In genomic region chr14:88005978-88006851, GRCh38 we compare ENCODE assay signal across 10 cellular contexts. TPM values are rescaled to one million over a fixed set of nuclear protein-coding genes. Genes with fewer than 3 reads are reported as not detected.
DNase-seq lines count a peak whose midpoint lies in the region; ATAC-seq and TF ChIP-seq lines count a peak whose summit lies in the region.
"Had no signal": no experiment of that assay in that cellular context is flagged by ENCODE, and none has a peak within 500 bp of the region (broad histone marks: within the 10 kb centered on the region; RNA-seq: fewer than 3 reads in every experiment).

No MANE protein-coding gene starts in this region.

- H3K4me3 Mint-ChIP-seq in stimulated activated naive B cell treated with anti-CD40 and anti-IgM and Interleukin-4, amounts not matched to agents 10 μg/mL and 1 μg/mL and 100 μg/mL, for 72 hours: peak overlapping the region; percentile 75 to 79

- H3K9me3 ChIP-seq in heart right ventricle: no peaks in the 10 kb centered on the region
- H3K9me3 ChIP-seq: adrenal gland had no signal

- intact Hi-C loops in heart right ventricle (cut with DNase I): no loop called here

- DNase-seq in activated CD8-positive, alpha-beta memory T cell treated with anti-CD3 and anti-CD28 coated beads for 4 hours (ENCODE audit: low read depth in 2 of 2): peak; percentile 38 to 59
- no peak for DNase-seq in activated CD8-positive, alpha-beta memory T cell treated with anti-CD3 and anti-CD28 coated beads for 24 hours
- DNase-seq in activated CD4-positive, alpha-beta T cell treated with anti-CD3 and anti-CD28 coated beads for 4 hours: peak; percentile 65 to 68
- DNase-seq in heart right ventricle (no peak), NCI-H146 treated with DMSO at 0.1 percent for 48 hours (lab: John Stamatoyannopoulos, UW; ENCODE audit: unreplicated experiment) (no peak), caudate nucleus (lab: John Stamatoyannopoulos, UW) (no peak)
- DNase-seq in stimulated activated naive B cell treated with anti-CD40 and anti-IgM and Interleukin-4, amounts not matched to agents 10 μg/mL and 1 μg/mL and 100 μg/mL, for 72 hours: peak; percentile 41

- peaks cover 0 to 2% of the 10 kb centered on the region in 2 donors for H3K9me3 Mint-ChIP-seq in stimulated activated naive B cell treated with anti-CD40 and anti-IgM and Interleukin-4, amounts not matched to agents 10 μg/mL and 1 μg/mL and 100 μg/mL, for 72 hours

- H3K27me3 ChIP-seq in heart right ventricle: no peaks in the 10 kb centered on the region
- H3K27me3 ChIP-seq: adrenal gland had no signal

- peaks cover 0 to 75% (median 0%) of the 10 kb centered on the region in 9 donors for H3K4me1 ChIP-seq in heart right ventricle
- H3K4me1 ChIP-seq: adrenal gland had no signal

- H3K27ac Mint-ChIP-seq in stimulated activated naive B cell treated with anti-CD40 and anti-IgM and Interleukin-4, amounts not matched to agents 10 μg/mL and 1 μg/mL and 100 μg/mL, for 72 hours: peak overlapping the region; percentile 91

- H3K36me3 Mint-ChIP-seq in stimulated activated naive B cell treated with anti-CD40 and anti-IgM and Interleukin-4, amounts not matched to agents 10 μg/mL and 1 μg/mL and 100 μg/mL, for 72 hours: peaks cover 11 to 21% of the 10 kb centered on the region in 2 donors

- WGBS in heart right ventricle, 2 donors: 88 to 89% methylated on average over 13 of the region's 13 CpGs

- peak overlapping the region in 6 of 10 donors; percentile 1 to 54 (median 27) for H3K4me3 ChIP-seq in heart right ventricle

- no peaks in the 10 kb centered on the region for H3K27me3 Mint-ChIP-seq in stimulated activated naive B cell treated with anti-CD40 and anti-IgM and Interleukin-4, amounts not matched to agents 10 μg/mL and 1 μg/mL and 100 μg/mL, for 72 hours

- H3K27ac ChIP-seq in heart right ventricle: peak overlapping the region in 5 of 10 donors; percentile 4 to 87 (median 46)
- no peak overlapping the region for H3K27ac ChIP-seq in caudate nucleus (ENCODE audit: low read depth, low read length)
- H3K27ac ChIP-seq: 22Rv1 had no signal

- H3K4me1 Mint-ChIP-seq in stimulated activated naive B cell treated with anti-CD40 and anti-IgM and Interleukin-4, amounts not matched to agents 10 μg/mL and 1 μg/mL and 100 μg/mL, for 72 hours: peaks cover 39 to 64% of the 10 kb centered on the region in 2 donors

- no peak for TF ChIP-seq CTCF in heart right ventricle (IDR thresholded peaks at IDR 0.05)

- peaks cover 0 to 5% (median 0%) of the 10 kb centered on the region in 9 donors for H3K36me3 ChIP-seq in heart right ventricle
- H3K36me3 ChIP-seq: adrenal gland had no signal

- ATAC-seq in HG03460 (IDR thresholded peaks at IDR 0.05; ENCODE audit: unreplicated experiment) (peak; percentile 90), heart right ventricle (peak in 7 of 8 donors; percentile 48 to 88 (median 73))
- peak; percentile 94 to 96 for ATAC-seq in stimulated activated naive B cell treated with anti-CD40 and anti-IgM and Interleukin-4, amounts not matched to agents 10 μg/mL and 1 μg/mL and 100 μg/mL, for 72 hours (replicated peaks)

RNA-seq across cellular contexts. Expression of gene GPR65, which starts 1.3 kb away (rescaled TPM):
- 1 to 10 TPM in 1 of 10 donors, under 1 TPM in 9; 0.09 to 3.2 (median 0.29) TPM for total RNA-seq in heart right ventricle
- polyA plus RNA-seq in heart right ventricle: under 1 TPM; 0.29 TPM

RNA-seq across cellular contexts. Expression of gene GALC, which starts 13.2 kb away (rescaled TPM):
- total RNA-seq in heart right ventricle: 10 to 100 TPM; 11.2 to 19.4 (median 14.9) TPM
- 1 to 10 TPM; 4.7 to 9.3 TPM for polyA plus RNA-seq in heart right ventricle

Comparison
In these comparisons a context has a peak if more than half of its experiments do, and no peak if none do; other contexts are left out.
1. DNase-seq: peak in activated CD8-positive, alpha-beta memory T cell treated with anti-CD3 and anti-CD28 coated beads for 4 hours (2 of 2), activated CD4-positive, alpha-beta T cell treated with anti-CD3 and anti-CD28 coated beads for 4 hours (2 of 2) and stimulated activated naive B cell treated with anti-CD40 and anti-IgM and Interleukin-4, amounts not matched to agents 10 μg/mL and 1 μg/mL and 100 μg/mL, for 72 hours (single experiment); none in activated CD8-positive, alpha-beta memory T cell treated with anti-CD3 and anti-CD28 coated beads for 24 hours (single experiment), heart right ventricle (0 of 2), NCI-H146 treated with DMSO at 0.1 percent for 48 hours (single experiment) and caudate nucleus (0 of 61).
2. Peak in every context shown above with its lines, with median percentiles within 50 percentile points of each other: ATAC-seq.